Comparison of ENCODE assay signal across 19 cellular contexts in genomic region chr1:211908453-211908852, GRCh38.
DNase-seq lines count a peak whose midpoint lies in the region; ATAC-seq, FAIRE-seq and TF ChIP-seq lines count a peak whose summit lies in the region.
"Had no signal": no experiment of that assay in that cellular context is flagged by ENCODE, and none has a peak within 500 bp of the region (broad histone marks: within the 10 kb centered on the region; RNA-seq: fewer than 3 reads in every experiment).

No MANE protein-coding gene starts in this region.

- H3K4me2 ChIP-seq in HepG2 (ENCODE audit: low read depth, low read length) = no peak overlapping the region

- H3K9me3 ChIP-seq in liver (ENCODE audit: control insufficient read depth in 4 of 4, low read length in 3 of 4) (no peaks in the 10 kb centered on the region), HepG2 (ENCODE audit: low read length) (no peaks in the 10 kb centered on the region)
- H3K9me3 ChIP-seq: left ventricle myocardium inferior, thoracic aorta had no signal

- H3K4me3 ChIP-seq in liver (ENCODE audit: low read depth in 1 of 3, low read length in 3 of 3) = no peak overlapping the region
- no peak overlapping the region for H3K4me3 ChIP-seq in HepG2 (replicated peaks in 1 of 3; ENCODE audit: insufficient read depth in 1 of 3, low read depth in 2 of 3, low read length in 3 of 3)
- no peak overlapping the region for H3K4me3 ChIP-seq in lower leg skin (ENCODE audit: low read depth, poor library complexity, severe bottlenecking)
- H3K4me3 ChIP-seq: left ventricle myocardium inferior, thoracic aorta had no signal

- no peaks in the 10 kb centered on the region for H3K27me3 ChIP-seq in liver (ENCODE audit: control insufficient read depth in 4 of 4, insufficient read depth in 4 of 4, low read length in 3 of 4)
- no peaks in the 10 kb centered on the region for H3K27me3 ChIP-seq in HepG2 (ENCODE audit: control insufficient read depth in 1 of 2, insufficient read depth in 2 of 2, low read length in 2 of 2)

- ATAC-seq in HepG2 (no peak), HG03103 (IDR thresholded peaks at IDR 0.05; ENCODE audit: low read depth, unreplicated experiment) (peak; percentile 79)

- TF ChIP-seq CTCF in liver (IDR thresholded peaks at IDR 0.05; ENCODE audit: low read depth, low read length, missing input control) (no peak), HepG2 (CRISPR knock-in tag; IDR thresholded peaks at IDR 0.05) (no peak), lower leg skin (IDR thresholded peaks at IDR 0.05) (no peak)

- POLR2A ChIA-PET in HepG2 (lab: Yijun Ruan, JAX) = no interaction called here

- TF ChIP-seq POLR2A in HepG2 (IDR thresholded peaks at IDR 0.05; ENCODE audit: insufficient read depth in 1 of 2, low read depth in 2 of 2, low read length in 2 of 2) = no peak
- no peak for TF ChIP-seq POLR2A in lower leg skin (IDR thresholded peaks at IDR 0.05)

- CTCF ChIA-PET in HepG2 (lab: Yijun Ruan, JAX; ENCODE audit: low intra/inter-chr PET ratio, low total read pairs) = no interaction called here

- no peak overlapping the region for H2AFZ ChIP-seq in HepG2 (ENCODE audit: low read length)

- BruUV-seq in HepG2 (replicated peaks; lab: Mats Ljungman, UMichigan) = no TSS peak

- no peaks in the 10 kb centered on the region for H3K79me2 ChIP-seq in HepG2 (ENCODE audit: insufficient read depth, low read length)

- no peak for FAIRE-seq in HepG2 (lab: Jason Lieb, UNC)

- WGBS in liver = 67% methylated on average over 2 of the region's 2 CpGs
- WGBS in HepG2 (ENCODE audit: low lambda C conversion rate) = 69% methylated on average over 2 of the region's 2 CpGs
- WGBS in lower leg skin, 2 donors = 56 to 65% methylated on average over 2 of the region's 2 CpGs

- in situ Hi-C loops in HepG2 (cut with HindIII; ENCODE audit: extremely low pct_ligation_motif_present, low pct_unique_long_range_greater_than_20kb) = no loop called here

- TF ChIP-seq RAD21 in liver (IDR thresholded peaks at IDR 0.05) (no peak), HepG2 (CRISPR knock-in tag; IDR thresholded peaks at IDR 0.05) (no peak)

- peaks cover 7 to 33% (median 25%) of the 10 kb centered on the region in 4 donors for H3K4me1 ChIP-seq in liver (ENCODE audit: control insufficient read depth in 4 of 4, insufficient read depth in 4 of 4, low read length in 3 of 4)
- H3K4me1 ChIP-seq in HepG2 (ENCODE audit: insufficient read depth, low read length) = peaks cover 50% of the 10 kb centered on the region
- H3K4me1 ChIP-seq: left ventricle myocardium inferior had no signal

- H3K36me3 ChIP-seq in liver (ENCODE audit: control insufficient read depth in 4 of 4, insufficient read depth in 3 of 4, low read depth in 1 of 4, low read length in 3 of 4) (no peaks in the 10 kb centered on the region), HepG2 (replicated peaks in 1 of 2; ENCODE audit: control insufficient read depth in 1 of 2, insufficient read depth in 2 of 2, low read length in 2 of 2) (no peaks in the 10 kb centered on the region)
- H3K36me3 ChIP-seq: left ventricle myocardium inferior, thoracic aorta, WERI-Rb-1 had no signal

- H4K20me1 ChIP-seq in HepG2 (ENCODE audit: insufficient read depth, low read length) = no peaks in the 10 kb centered on the region

- H3K27ac ChIP-seq in liver (ENCODE audit: low read depth in 1 of 2, low read length in 2 of 2) (peak overlapping the region; percentile 93 to 99), HepG2 (ENCODE audit: extremely low read length, insufficient read depth, low read length) (no peak overlapping the region)
- H3K27ac ChIP-seq: 22Rv1, left ventricle myocardium inferior, thoracic aorta, WERI-Rb-1 had no signal

- no peak for DNase-seq in HepG2 (ENCODE audit: low spot score)
- peak; percentile 16 for DNase-seq in RPMI8226
- no peak for DNase-seq in DMS79 treated with DMSO at 0.1 percent for 48 hours (lab: John Stamatoyannopoulos, UW)
- no peak for DNase-seq in activated naive CD4-positive, alpha-beta T cell (lab: John Stamatoyannopoulos, UW)
- DNase-seq in lower leg skin (ENCODE audit: low spot score in 2 of 2) = no peak
- DNase-seq in NCI-H526 treated with DMSO at 0.1 percent for 48 hours (lab: John Stamatoyannopoulos, UW) = no peak
- DNase-seq: activated CD8-positive, alpha-beta memory T cell treated with anti-CD3 and anti-CD28 coated beads, Interleukin-2, amount 50 U/mL, for 48 hours; activated naive CD8-positive, alpha-beta T cell treated with anti-CD3 and anti-CD28 coated beads for 36 hours; Calu3; cerebellar nuclear complex; left ventricle myocardium inferior; NCI-H1417 treated with DMSO at 0.1 percent for 48 hours; NCI-H524; SHP77; WERI-Rb-1 had no signal

- H3K9ac ChIP-seq in liver (ENCODE audit: low read depth in 1 of 2, low read length in 2 of 2) (no peak overlapping the region), HepG2 (ENCODE audit: insufficient read depth, low read depth, low read length) (no peak overlapping the region)

- TF ChIP-seq EP300 in HepG2 (IDR thresholded peaks at IDR 0.05; ENCODE audit: low read depth in 2 of 2, low read length in 2 of 2) (no peak), HepG2 (CRISPR knock-in tag; IDR thresholded peaks at IDR 0.05; ENCODE audit: borderline replicate concordance) (no peak)

- intact Hi-C loops in HepG2 (cut with micrococcal nuclease; ENCODE audit: unreplicated experiment) = no loop called here
- intact Hi-C loops in lower leg skin (cut with DNase I; ENCODE audit: low total_unique reads) = no loop called here

TF ChIP-seq in liver, 16 proteins besides CTCF, POLR2A, EP300 and RAD21:
- TF ChIP-seq, protein P1, sequence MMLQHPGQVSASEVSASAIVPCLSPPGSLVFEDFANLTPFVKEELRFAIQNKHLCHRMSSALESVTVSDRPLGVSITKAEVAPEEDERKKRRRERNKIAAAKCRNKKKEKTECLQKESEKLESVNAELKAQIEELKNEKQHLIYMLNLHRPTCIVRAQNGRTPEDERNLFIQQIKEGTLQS (IDR thresholded peaks at IDR 0.05) = no peak
- no peak for TF ChIP-seq FOXA2 (IDR thresholded peaks at IDR 0.05)
TF ChIP-seq in liver: peak in this region for 0.

TF ChIP-seq in HepG2, 621 proteins besides CTCF, POLR2A, EP300 and RAD21:
- TF ChIP-seq ZNF879 (CRISPR knock-in tag; IDR thresholded peaks at IDR 0.05) = no peak
- no peak for TF ChIP-seq ZNF558 (CRISPR knock-in tag; IDR thresholded peaks at IDR 0.05; ENCODE audit: borderline replicate concordance)
- TF ChIP-seq, protein P2, sequence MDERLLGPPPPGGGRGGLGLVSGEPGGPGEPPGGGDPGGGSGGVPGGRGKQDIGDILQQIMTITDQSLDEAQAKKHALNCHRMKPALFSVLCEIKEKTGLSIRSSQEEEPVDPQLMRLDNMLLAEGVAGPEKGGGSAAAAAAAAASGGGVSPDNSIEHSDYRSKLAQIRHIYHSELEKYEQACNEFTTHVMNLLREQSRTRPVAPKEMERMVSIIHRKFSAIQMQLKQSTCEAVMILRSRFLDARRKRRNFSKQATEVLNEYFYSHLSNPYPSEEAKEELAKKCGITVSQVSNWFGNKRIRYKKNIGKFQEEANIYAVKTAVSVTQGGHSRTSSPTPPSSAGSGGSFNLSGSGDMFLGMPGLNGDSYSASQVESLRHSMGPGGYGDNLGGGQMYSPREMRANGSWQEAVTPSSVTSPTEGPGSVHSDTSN (CRISPR knock-in tag; IDR thresholded peaks at IDR 0.05) = no peak
- TF ChIP-seq KLF13 (CRISPR knock-in tag; IDR thresholded peaks at IDR 0.05) = no peak
- TF ChIP-seq RORA (CRISPR knock-in tag; IDR thresholded peaks at IDR 0.05) = no peak
- no peak for TF ChIP-seq SOX13 (IDR thresholded peaks at IDR 0.05)
- no peak for TF ChIP-seq SOX13 (CRISPR knock-in tag; conservative IDR thresholded peaks at IDR 0.05 in 1 of 2, IDR thresholded peaks at IDR 0.05 in 1 of 2)
- no peak for TF ChIP-seq ZBTB46 (CRISPR knock-in tag; IDR thresholded peaks at IDR 0.05; ENCODE audit: borderline replicate concordance)
- TF ChIP-seq ZNF180 (CRISPR knock-in tag; IDR thresholded peaks at IDR 0.05; ENCODE audit: borderline replicate concordance, low read depth) = no peak
- no peak for TF ChIP-seq ZKSCAN5 (CRISPR knock-in tag; IDR thresholded peaks at IDR 0.05)
- no peak for TF ChIP-seq TBL1XR1 (IDR thresholded peaks at IDR 0.05; ENCODE audit: borderline replicate concordance, low read length, partially characterized antibody)
- TF ChIP-seq HIC2 (CRISPR knock-in tag; IDR thresholded peaks at IDR 0.05; ENCODE audit: low read depth) = no peak
TF ChIP-seq in HepG2: peak in this region for 0.
